ENCODE assay signal across 8 cellular contexts in genomic region chr9:73153793-73154227, GRCh38. TPM values are rescaled to one million over a fixed set of nuclear protein-coding genes. Genes with fewer than 3 reads are reported as not detected.
DNase-seq lines count a peak whose midpoint lies in the region; ATAC-seq and TF ChIP-seq lines count a peak whose summit lies in the region.

No MANE protein-coding gene starts in this region.

- peak overlapping the region; percentile 59 for H3K4me3 ChIP-seq in AG10803 (ENCODE audit: low read length)
- H3K4me3 ChIP-seq in mucosa of rectum (ENCODE audit: low read length in 2 of 2): peak overlapping the region; percentile 49 to 74

- peak overlapping the region; percentile 46 to 53 for H3K27ac ChIP-seq in mucosa of rectum (ENCODE audit: low read depth in 2 of 2, low read length in 2 of 2)

- H3K36me3 ChIP-seq in mucosa of rectum (ENCODE audit: control insufficient read depth in 2 of 2, insufficient read depth in 2 of 2, low read length in 2 of 2): no peaks in the 10 kb centered on the region

- peaks cover 6 to 7% of the 10 kb centered on the region in 2 donors for H3K4me1 ChIP-seq in mucosa of rectum (ENCODE audit: control insufficient read depth in 2 of 2, insufficient read depth in 2 of 2, low read length in 2 of 2)

- no peaks in the 10 kb centered on the region for H3K27me3 ChIP-seq in mucosa of rectum (ENCODE audit: control insufficient read depth in 2 of 2, insufficient read depth in 2 of 2, low read length in 2 of 2)

- no peak for TF ChIP-seq CTCF in AG10803 (conservative IDR thresholded peaks at IDR 0.05; ENCODE audit: low read length)

- peak overlapping the region; percentile 3 to 42 for H3K9ac ChIP-seq in mucosa of rectum (ENCODE audit: low read depth in 1 of 2, low read length in 2 of 2)

- no peaks in the 10 kb centered on the region for H3K9me3 ChIP-seq in mucosa of rectum (ENCODE audit: control insufficient read depth in 2 of 2, low read length in 2 of 2)

- ATAC-seq in HG03095 (IDR thresholded peaks at IDR 0.05; ENCODE audit: unreplicated experiment) (no peak), HG02970 (IDR thresholded peaks at IDR 0.05; ENCODE audit: low FRiP score, unreplicated experiment) (no peak)

- DNase-seq in AG10803 (ENCODE audit: low read depth) (peak; percentile 64), M059J (ENCODE audit: low read depth) (peak; percentile 81), NCI-H510A treated with DMSO at 0.1 percent for 48 hours (lab: John Stamatoyannopoulos, UW) (no peak), NCI-H1436 treated with DMSO at 0.1 percent for 48 hours (lab: John Stamatoyannopoulos, UW) (no peak)
- peak; percentile 23 for DNase-seq in central memory CD4-positive, alpha-beta T cell

RNA-seq across cellular contexts. Expression of gene ANXA1, which starts 2.1 kb away (rescaled TPM):
- total RNA-seq in M059J (2014; rRNA removed; shearing (Covaris generic)): 608 and 753 TPM in 2 replicates

Comparison
In these comparisons a context has a peak if more than half of its experiments do, and no peak if none do; other contexts are left out.
1. DNase-seq: peak in AG10803 (single experiment), M059J (single experiment) and central memory CD4-positive, alpha-beta T cell (single experiment); none in NCI-H510A treated with DMSO at 0.1 percent for 48 hours (single experiment) and NCI-H1436 treated with DMSO at 0.1 percent for 48 hours (single experiment).